Comparison of ENCODE assay signal across 8 cellular contexts in genomic region chr3:100603449-100603848, GRCh38. TPM values are rescaled to one million over a fixed set of nuclear protein-coding genes. Genes with fewer than 3 reads are reported as not detected.
DNase-seq lines count a peak whose midpoint lies in the region; ATAC-seq and TF ChIP-seq lines count a peak whose summit lies in the region.

No MANE protein-coding gene starts in this region.

- H3K4ac ChIP-seq in trophoblast cell (ENCODE audit: low read depth, low read length) = no peak overlapping the region

- H4K91ac ChIP-seq in trophoblast cell (ENCODE audit: low read depth, low read length) = no peak overlapping the region

- H3K4me2 ChIP-seq in trophoblast cell (ENCODE audit: low read length) = no peak overlapping the region

- H3K23ac ChIP-seq in trophoblast cell (ENCODE audit: low read length) = no peak overlapping the region

- no peaks in the 10 kb centered on the region for H3K79me2 ChIP-seq in trophoblast cell (ENCODE audit: control insufficient read depth, insufficient read depth, low read length, poor library complexity)

- H2BK5ac ChIP-seq in trophoblast cell (ENCODE audit: low read depth, low read length, poor library complexity) = no peak overlapping the region

- no peak overlapping the region for H4K12ac ChIP-seq in trophoblast cell (ENCODE audit: low read depth, low read length)

- H3K79me1 ChIP-seq in trophoblast cell (ENCODE audit: low read length) = no peaks in the 10 kb centered on the region

- no peak overlapping the region for H4K8ac ChIP-seq in trophoblast cell (ENCODE audit: low read depth, low read length)

- H3K4me3 ChIP-seq in epithelial cell of proximal tubule (ENCODE audit: low read depth, low read length) (no peak overlapping the region), trophoblast cell (ENCODE audit: low read depth, low read length) (no peak overlapping the region)

- no peak overlapping the region for H2BK120ac ChIP-seq in trophoblast cell (ENCODE audit: insufficient read depth, low read length, poor library complexity)

- no peaks in the 10 kb centered on the region for H3K27me3 ChIP-seq in trophoblast cell (ENCODE audit: insufficient read depth, low read length)

- DNase-seq in CD1c-positive myeloid dendritic cell (ENCODE audit: extremely low spot score) = peak; percentile 10
- peak; percentile 13 for DNase-seq in SHP77 treated with DMSO at 0.1 percent for 48 hours (lab: John Stamatoyannopoulos, UW)
- no peak for DNase-seq in epithelial cell of proximal tubule (ENCODE audit: low read depth)
- DNase-seq in trophoblast cell = peak; percentile 7 to 48
- DNase-seq in KG1 (lab: John Stamatoyannopoulos, UW) = no peak
- no peak for DNase-seq in activated CD4-positive, alpha-beta T cell treated with anti-CD3 and anti-CD28 coated beads, Interleukin-2, amount 50 U/mL, for 1 hour

- TF ChIP-seq CTCF in epithelial cell of proximal tubule (conservative IDR thresholded peaks at IDR 0.05; ENCODE audit: low read depth, low read length) = peak; percentile 66

- H3K4me1 ChIP-seq in trophoblast cell (ENCODE audit: control insufficient read depth in 1 of 2, insufficient read depth in 2 of 2, low read length in 2 of 2) = no peaks in the 10 kb centered on the region

- WGBS in trophoblast cell (ENCODE audit: extremely low coverage, insufficient coverage, insufficient read length) = no CpG with 5 or more reads among the region's 5 CpGs

- no peak overlapping the region for H3K14ac ChIP-seq in trophoblast cell (ENCODE audit: low read length)

- no peak overlapping the region for H3K18ac ChIP-seq in trophoblast cell (ENCODE audit: low read length)

- H3K27ac ChIP-seq in trophoblast cell (ENCODE audit: low read depth, low read length) = no peak overlapping the region

- peak; percentile 44 for ATAC-seq in GM18511 (IDR thresholded peaks at IDR 0.05; ENCODE audit: unreplicated experiment)
- ATAC-seq in HG03103 (IDR thresholded peaks at IDR 0.05; ENCODE audit: low read depth, unreplicated experiment) = peak; percentile 20

- no peak overlapping the region for H2AK5ac ChIP-seq in trophoblast cell (ENCODE audit: low read length)

- H2BK12ac ChIP-seq in trophoblast cell (ENCODE audit: low read length) = no peak overlapping the region

- H2AFZ ChIP-seq in trophoblast cell (ENCODE audit: insufficient read depth, low read length, poor library complexity) = no peak overlapping the region

- no peak overlapping the region for H3K9ac ChIP-seq in trophoblast cell (ENCODE audit: low read length)

- H3K9me3 ChIP-seq in trophoblast cell (ENCODE audit: insufficient read depth, low read depth, low read length) = peaks cover 3% of the 10 kb centered on the region

- no peaks in the 10 kb centered on the region for H3K36me3 ChIP-seq in trophoblast cell (ENCODE audit: control insufficient read depth in 1 of 2, insufficient read depth in 2 of 2, low read length in 2 of 2)

RNA-seq across cellular contexts. Expression of gene ADGRG7, which starts 6.0 kb away (rescaled TPM):
- not detected in 2 replicates for total RNA-seq in epithelial cell of proximal tubule
- not detected in 2 replicates for polyA plus RNA-seq in trophoblast cell (2013)

Comparison
In these comparisons a context has a peak if more than half of its experiments do, and no peak if none do; other contexts are left out.
1. DNase-seq: peak in CD1c-positive myeloid dendritic cell (single experiment), SHP77 treated with DMSO at 0.1 percent for 48 hours (single experiment) and trophoblast cell (2 of 2); none in epithelial cell of proximal tubule (single experiment), KG1 (single experiment) and activated CD4-positive, alpha-beta T cell treated with anti-CD3 and anti-CD28 coated beads, Interleukin-2, amount 50 U/mL, for 1 hour (single experiment).